Comparison of ENCODE assay signal across 10 cellular contexts in the genomic region with DNA sequence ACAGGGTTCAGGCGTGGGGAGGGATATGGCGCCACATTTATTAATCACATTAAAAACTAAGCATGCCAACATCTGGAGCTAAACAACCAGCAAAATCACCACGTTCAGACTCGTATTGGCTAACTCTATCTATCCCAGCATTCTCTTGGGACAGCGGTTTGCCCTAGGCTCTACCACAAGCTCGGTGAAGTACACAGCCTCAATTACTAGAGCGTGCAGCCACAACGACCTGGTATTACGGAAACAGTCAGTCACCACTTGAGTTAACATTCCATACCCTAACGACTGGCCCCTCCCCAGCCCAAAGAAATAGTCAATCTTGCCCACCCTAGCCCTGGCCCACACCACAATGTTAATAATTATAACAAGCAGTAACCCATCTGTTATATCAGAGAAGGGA. TPM values are rescaled to one million over a fixed set of nuclear protein-coding genes. Genes with fewer than 3 reads are reported as not detected.
A peak's percentile ranks its signal among the peaks of the same experiment; 100 is the strongest.
DNase-seq lines count a peak whose midpoint lies in the region; ATAC-seq and TF ChIP-seq lines count a peak whose summit lies in the region.
"Had no signal": no experiment of that assay in that cellular context is flagged by ENCODE, and none has a peak within 500 bp of the region (broad histone marks: within the 10 kb centered on the region; RNA-seq: fewer than 3 reads in every experiment).

No MANE protein-coding gene starts in this region.

- in situ Hi-C loops in G401 (cut with HindIII; ENCODE audit: low sequenced_read_pairs): no loop called here

- H3K27me3 ChIP-seq in CD8-positive, alpha-beta memory T cell (ENCODE audit: insufficient read depth, low read length, poor library complexity, severe bottlenecking): no peaks in the 10 kb centered on the region
- no peaks in the 10 kb centered on the region for H3K27me3 ChIP-seq in right atrium auricular region

- H3K36me3 Mint-ChIP-seq in activated B cell treated with CpG ODN at 0.5 μM for 24 hours (ENCODE audit: low read depth): no peaks in the 10 kb centered on the region
- H3K36me3 Mint-ChIP-seq in CD8-positive, alpha-beta memory T cell: no peaks in the 10 kb centered on the region
- H3K36me3 Mint-ChIP-seq: CD14-positive monocyte had no signal

- H3K27ac ChIP-seq in CD8-positive, alpha-beta memory T cell (ENCODE audit: low read depth, low read length): no peak overlapping the region
- H3K27ac ChIP-seq in right atrium auricular region: no peak overlapping the region

- H3K9me3 Mint-ChIP-seq in activated B cell treated with CpG ODN at 0.5 μM for 24 hours: no peaks in the 10 kb centered on the region
- H3K9me3 Mint-ChIP-seq in CD8-positive, alpha-beta memory T cell: no peaks in the 10 kb centered on the region
- H3K9me3 Mint-ChIP-seq: CD14-positive monocyte had no signal

- intact Hi-C loops in activated B cell treated with CpG ODN at 0.5 μM for 24 hours (cut with micrococcal nuclease): loop anchor here (2.0 to 5.0 kb wide), 3 partner anchors 101 to 398 kb away; a partner anchor contains a TSS

- H3K4me1 Mint-ChIP-seq in activated B cell treated with CpG ODN at 0.5 μM for 24 hours: peaks cover 29% of the 10 kb centered on the region
- H3K4me1 Mint-ChIP-seq in CD8-positive, alpha-beta memory T cell: no peaks in the 10 kb centered on the region

- POLR2A ChIA-PET in activated B cell treated with CpG ODN at 0.5 μM for 24 hours (lab: Charles Lee): interaction anchor here (1.1 kb wide), 1 partner anchor 102 kb away, joined by 3 read pairs; a partner anchor contains a TSS
- POLR2A ChIA-PET in CD8-positive, alpha-beta memory T cell (lab: Charles Lee): no interaction called here

- CTCF ChIA-PET in activated B cell treated with CpG ODN at 0.5 μM for 24 hours (lab: Charles Lee): no interaction called here
- CTCF ChIA-PET in CD8-positive, alpha-beta memory T cell (lab: Charles Lee): no interaction called here

- no peaks in the 10 kb centered on the region for H3K9me3 ChIP-seq in CD8-positive, alpha-beta memory T cell (ENCODE audit: low read length)
- H3K9me3 ChIP-seq in right atrium auricular region: no peaks in the 10 kb centered on the region

- H3K27ac Mint-ChIP-seq in activated B cell treated with CpG ODN at 0.5 μM for 24 hours: peak overlapping the region; percentile 24
- no peak overlapping the region for H3K27ac Mint-ChIP-seq in CD8-positive, alpha-beta memory T cell
- H3K27ac Mint-ChIP-seq: CD14-positive monocyte had no signal

- ATAC-seq in HG03060 (IDR thresholded peaks at IDR 0.05; ENCODE audit: low read depth, unreplicated experiment) (peak; percentile 73), activated B cell treated with CpG ODN at 0.5 μM for 24 hours (ENCODE audit: low read depth) (peak; percentile 95)

- DNase-seq in AG09319 (ENCODE audit: extremely low read depth, low read depth) (peak; percentile 87), GM19238 (ENCODE audit: insufficient read length, low spot score) (peak; percentile 16), activated B cell treated with CpG ODN at 0.5 μM for 24 hours (peak; percentile 42), NCI-H128 (lab: John Stamatoyannopoulos, UW; ENCODE audit: unreplicated experiment) (no peak), G401 (ENCODE audit: low spot score) (no peak), right atrium auricular region (ENCODE audit: low spot score) (no peak)
- DNase-seq in CD8-positive, alpha-beta memory T cell: no peak
- DNase-seq: SW 1271 had no signal

- TF ChIP-seq CTCF in AG09319 (IDR thresholded peaks at IDR 0.05; ENCODE audit: low read depth, low read length) (no peak), activated B cell treated with CpG ODN at 0.5 μM for 24 hours (IDR thresholded peaks at IDR 0.05) (no peak), right atrium auricular region (IDR thresholded peaks at IDR 0.05) (no peak)

- H3K4me3 Mint-ChIP-seq in activated B cell treated with CpG ODN at 0.5 μM for 24 hours: peak overlapping the region; percentile 53
- H3K4me3 Mint-ChIP-seq in CD8-positive, alpha-beta memory T cell: no peak overlapping the region
- H3K4me3 Mint-ChIP-seq: CD14-positive monocyte had no signal

- H3K27me3 Mint-ChIP-seq in activated B cell treated with CpG ODN at 0.5 μM for 24 hours: peaks cover 62% of the 10 kb centered on the region
- peaks cover 0 to 1% of the 10 kb centered on the region in 2 donors for H3K27me3 Mint-ChIP-seq in CD8-positive, alpha-beta memory T cell

- H3K4me1 ChIP-seq in CD8-positive, alpha-beta memory T cell (ENCODE audit: insufficient read depth, low read length): no peaks in the 10 kb centered on the region
- peaks cover 0 to 31% of the 10 kb centered on the region in 2 donors for H3K4me1 ChIP-seq in right atrium auricular region

- H3K4me3 ChIP-seq in CD8-positive, alpha-beta memory T cell (ENCODE audit: low read length): no peak overlapping the region
- H3K4me3 ChIP-seq in right atrium auricular region: no peak overlapping the region

- no peaks in the 10 kb centered on the region for H3K36me3 ChIP-seq in CD8-positive, alpha-beta memory T cell (ENCODE audit: insufficient read depth, low read length)
- peaks cover 5% of the 10 kb centered on the region for H3K36me3 ChIP-seq in right atrium auricular region

RNA-seq across cellular contexts. Expression of a gene that starts 32.1 kb away (rescaled TPM):
- total RNA-seq in activated B cell treated with CpG ODN at 0.5 μM for 24 hours: not detected in 2 replicates
- total RNA-seq in G401 (2014; rRNA removed; shearing (Covaris generic)): not detected in 2 replicates
- total RNA-seq in CD8-positive, alpha-beta memory T cell: not detected
- polyA plus RNA-seq in CD8-positive, alpha-beta memory T cell: not detected
- under 1 TPM in 1 of 2 donors, not detected in 1; 0.74 TPM for total RNA-seq in right atrium auricular region
- polyA plus RNA-seq: CD14-positive monocyte had no signal

Comparison
In these comparisons a context has a peak if more than half of its experiments do, and no peak if none do; other contexts are left out.
1. DNase-seq: peak in AG09319 (single experiment), GM19238 (single experiment) and activated B cell treated with CpG ODN at 0.5 μM for 24 hours (single experiment); none in NCI-H128 (single experiment), G401 (single experiment), CD8-positive, alpha-beta memory T cell (0 of 5) and right atrium auricular region (single experiment).